ENCODE assay signal across 27 cellular contexts in the genomic region with DNA sequence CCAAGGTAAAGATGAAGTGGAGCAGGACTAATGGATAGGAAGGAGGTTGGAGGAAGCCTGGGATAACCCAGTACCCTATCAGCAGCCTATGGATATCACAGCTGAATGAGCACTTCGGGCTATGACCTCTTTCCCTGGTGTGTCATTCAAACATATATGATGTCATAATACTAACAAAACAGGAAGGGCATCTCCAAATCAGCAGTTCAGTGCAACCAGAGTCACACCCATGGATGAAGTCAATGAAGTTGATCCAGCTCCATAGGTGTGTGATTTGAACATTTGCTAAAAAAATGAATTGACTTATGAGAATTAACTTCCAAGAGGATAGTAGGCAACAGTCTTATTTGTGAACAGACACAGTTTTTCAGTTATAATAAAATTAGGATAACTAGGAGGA. TPM values are rescaled to one million over a fixed set of nuclear protein-coding genes. Genes with fewer than 3 reads are reported as not detected.
DNase-seq lines count a peak whose midpoint lies in the region; ATAC-seq, FAIRE-seq and TF ChIP-seq lines count a peak whose summit lies in the region.
"Had no signal": no experiment of that assay in that cellular context is flagged by ENCODE, and none has a peak within 500 bp of the region (broad histone marks: within the 10 kb centered on the region; RNA-seq: fewer than 3 reads in every experiment).

No MANE protein-coding gene starts in this region.

- H4K5ac ChIP-seq in IMR-90 (ENCODE audit: low read depth, low read length), result no peak overlapping the region

- H3K9me3 ChIP-seq in IMR-90 (ENCODE audit: control insufficient read depth, insufficient read depth, low read length) (no peaks in the 10 kb centered on the region), K562 (replicated peaks; ENCODE audit: control insufficient read depth, insufficient read depth, low read depth, low read length) (no peaks in the 10 kb centered on the region), prostate gland (no peaks in the 10 kb centered on the region)
- H3K9me3 ChIP-seq: body of pancreas, colonic mucosa, right atrium auricular region, vagina had no signal

- H3K27me3 ChIP-seq in IMR-90 (ENCODE audit: control insufficient read depth, insufficient read depth, low read length) (peaks cover 9% of the 10 kb centered on the region), K562 (ENCODE audit: control insufficient read depth in 2 of 2, insufficient read depth in 2 of 2, low read length in 2 of 2) (no peaks in the 10 kb centered on the region), prostate gland (replicated peaks; ENCODE audit: insufficient read depth) (no peaks in the 10 kb centered on the region)
- H3K27me3 ChIP-seq: body of pancreas, colonic mucosa, right atrium auricular region, vagina had no signal

- no peaks in the 10 kb centered on the region for H3K79me1 ChIP-seq in IMR-90 (ENCODE audit: low read depth in 1 of 2, low read length in 2 of 2)

- H2BK120ac ChIP-seq in IMR-90 (ENCODE audit: low read depth, low read length), result no peak overlapping the region

- H3K9ac ChIP-seq in IMR-90 (ENCODE audit: low read depth, low read length), result no peak overlapping the region
- H3K9ac ChIP-seq in K562 (ENCODE audit: insufficient read depth in 1 of 2, low read depth in 2 of 2, low read length in 2 of 2), result no peak overlapping the region

- WGBS in IMR-90 (ENCODE audit: extremely low coverage in 2 of 2, insufficient read length in 1 of 2), 2 experiments, result no CpG with 5 or more reads among the region's 1 CpG
- WGBS in K562 (ENCODE audit: insufficient coverage, low coverage, missing lambda C conversion rate), result 19% methylated on average over 1 of the region's 1 CpG
- 78% methylated on average over 1 of the region's 1 CpG for WGBS in prostate gland

- BruUV-seq in IMR-90 (replicated peaks; lab: Mats Ljungman, UMichigan) (no TSS peak), K562 (replicated peaks; lab: Mats Ljungman, UMichigan) (no TSS peak)

- no peak overlapping the region for H2AK9ac ChIP-seq in IMR-90 (replicated peaks; ENCODE audit: low read depth, low read length, poor library complexity)

- no peak overlapping the region for H2BK5ac ChIP-seq in IMR-90 (ENCODE audit: low read depth, low read length, poor library complexity, severe bottlenecking)

- H2BK15ac ChIP-seq in IMR-90 (ENCODE audit: low read depth, low read length), result no peak overlapping the region

- H3K27ac ChIP-seq in IMR-90 (ENCODE audit: insufficient read depth, low read length) (no peak overlapping the region), K562 (ENCODE audit: extremely low read depth, low read depth, low read length) (no peak overlapping the region), prostate gland (peak overlapping the region in 1 of 2 donors; percentile 94)
- H3K27ac ChIP-seq: colonic mucosa, right atrium auricular region had no signal

- no peak for TF ChIP-seq EP300 in K562 (IDR thresholded peaks at IDR 0.05; ENCODE audit: low read length)

- dilution Hi-C loops in IMR-90 (cut with HindIII; ENCODE audit: low sequenced_read_pairs, unreplicated experiment), result no loop called here

- H4K91ac ChIP-seq in IMR-90 (ENCODE audit: insufficient read depth, low read depth, low read length), result no peak overlapping the region

- no peak overlapping the region for H3K27ac Mint-ChIP-seq in memory B cell
- H3K27ac Mint-ChIP-seq: endodermal cell, T-cell had no signal

- no peak overlapping the region for H3K14ac ChIP-seq in IMR-90 (replicated peaks; ENCODE audit: low read depth, low read length)

- H3K4me1 ChIP-seq in IMR-90 (ENCODE audit: control insufficient read depth, insufficient read depth, low read length), result no peaks in the 10 kb centered on the region
- peaks cover 11 to 86% of the 10 kb centered on the region in 2 experiments for H3K4me1 ChIP-seq in K562 (replicated peaks in 1 of 2; ENCODE audit: control insufficient read depth in 2 of 2, insufficient read depth in 2 of 2, low read length in 2 of 2)
- H3K4me1 ChIP-seq in prostate gland (replicated peaks), result no peaks in the 10 kb centered on the region
- H3K4me1 ChIP-seq: right atrium auricular region, vagina had no signal

- H3K4me3 ChIP-seq in IMR-90 (ENCODE audit: insufficient read depth, low read depth, low read length), result no peak overlapping the region
- no peak overlapping the region for H3K4me3 ChIP-seq in K562
- H3K4me3 ChIP-seq in prostate gland, result no peak overlapping the region
- H3K4me3 ChIP-seq: body of pancreas, colonic mucosa, lung, right atrium auricular region, vagina had no signal

- H4K8ac ChIP-seq in IMR-90 (ENCODE audit: low read depth in 2 of 2, low read length in 2 of 2), result no peak overlapping the region

- H3K4me2 ChIP-seq in IMR-90 (ENCODE audit: low read depth, low read length), result no peak overlapping the region
- H3K4me2 ChIP-seq in K562 (ENCODE audit: insufficient read depth, low read length), result 0 out of 2 replicates have a peak overlapping the region, but pooled peaks have one; percentile 13

- in situ Hi-C loops in Caki2 (cut with HindIII; ENCODE audit: low pct_unique_long_range_greater_than_20kb, low sequenced_read_pairs), result no loop called here
- in situ Hi-C loops in IMR-90 (cut with MboI; ENCODE audit: low sequenced_read_pairs), result no loop called here
- in situ Hi-C loops in K562 (cut with MboI), result no loop called here

- POLR2A ChIA-PET in IMR-90 (lab: Charles Lee; ENCODE audit: unreplicated experiment) (no interaction called here), K562 (lab: Yijun Ruan, JAX) (interaction anchor here (0.6 to 9.0 kb wide), 5 partner anchors 8 to 264 kb away, joined by 3 to 104 read pairs (median 33); partner anchors contain the start of genes IL19 and YOD1)

- CTCF ChIA-PET in IMR-90 (lab: Yijun Ruan, JAX), result no interaction called here
- CTCF ChIA-PET in K562 (lab: Yijun Ruan, JAX; ENCODE audit: low intra/inter-chr PET ratio), result no interaction called here

- no peaks in the 10 kb centered on the region for H3K4me1 Mint-ChIP-seq in memory B cell
- H3K4me1 Mint-ChIP-seq: CD4-positive, alpha-beta memory T cell; T-cell had no signal

- H3K36me3 Mint-ChIP-seq in memory B cell, result no peaks in the 10 kb centered on the region
- H3K36me3 Mint-ChIP-seq: CD4-positive, alpha-beta memory T cell; T-cell had no signal

- ATAC-seq in IMR-90 (ENCODE audit: low read depth) (no peak), K562 (peak; percentile 12), memory B cell (ENCODE audit: low read depth) (peak; percentile 38)
- ATAC-seq: body of pancreas, Right ventricle myocardium inferior, T-cell had no signal

- no peak overlapping the region for H3K4me3 Mint-ChIP-seq in memory B cell
- H3K4me3 Mint-ChIP-seq: CD4-positive, alpha-beta memory T cell; endodermal cell; T-cell had no signal

- TF ChIP-seq POLR2A in IMR-90 (IDR thresholded peaks at IDR 0.05; ENCODE audit: low read depth, low read length) (no peak), K562 (conservative IDR thresholded peaks at IDR 0.05) (no peak), prostate gland (IDR thresholded peaks at IDR 0.05) (no peak)

- H3K27me3 Mint-ChIP-seq in memory B cell, result peaks cover 21% of the 10 kb centered on the region

- H3K18ac ChIP-seq in IMR-90 (ENCODE audit: low read depth, low read length), result no peak overlapping the region

- H2AFZ ChIP-seq in IMR-90 (replicated peaks; ENCODE audit: low read length, poor library complexity) (no peak overlapping the region), K562 (ENCODE audit: low read depth, low read length) (peak overlapping the region; percentile 5; the same call in 1 of the 2 replicates)

- peak; percentile 54 for DNase-seq in Caki2 (ENCODE audit: low read depth)
- DNase-seq in IMR-90, result no peak
- peak; percentile 53 to 64 (median 55) for DNase-seq in K562 (ENCODE audit: extremely low read depth in 1 of 4, low spot score in 3 of 4)
- no peak for DNase-seq in memory B cell (ENCODE audit: low spot score in 2 of 2)
- no peak for DNase-seq in activated CD4-positive, alpha-beta T cell treated with anti-CD3 and anti-CD28 coated beads for 48 hours
- DNase-seq in KG1 (lab: John Stamatoyannopoulos, UW), result no peak
- DNase-seq in prostate gland (ENCODE audit: low spot score), result no peak
- no peak for DNase-seq in AML-193 (lab: John Stamatoyannopoulos, UW)
- DNase-seq: activated CD8-positive, alpha-beta memory T cell treated with anti-CD3 and anti-CD28 coated beads, Interleukin-2, amount 50 U/mL, for 48 hours; activated effector memory CD4-positive, alpha-beta T cell treated with Interleukin-2 at 50 U/mL for 16 hours; body of pancreas; CD4-positive, alpha-beta memory T cell; colonic mucosa; endodermal cell; H7; NCI-H1417; NCI-H2107; NCI-H510A; nucleus accumbens; substantia nigra; T-cell had no signal

- H3K9me3 Mint-ChIP-seq in memory B cell, result no peaks in the 10 kb centered on the region
- H3K9me3 Mint-ChIP-seq: CD4-positive, alpha-beta memory T cell; endodermal cell; T-cell had no signal

- H3K36me3 ChIP-seq in IMR-90 (ENCODE audit: control insufficient read depth, insufficient read depth, low read length), result no peaks in the 10 kb centered on the region
- H3K36me3 ChIP-seq in K562 (ENCODE audit: control insufficient read depth, insufficient read depth, low read length), result no peaks in the 10 kb centered on the region
- H3K36me3 ChIP-seq in prostate gland, result no peaks in the 10 kb centered on the region
- H3K36me3 ChIP-seq: colonic mucosa, right atrium auricular region, vagina had no signal

- H3K79me2 ChIP-seq in K562 (ENCODE audit: control insufficient read depth, insufficient read depth, low read length), result no peaks in the 10 kb centered on the region; the same call in 2 of the 3 replicates

- intact Hi-C loops in IMR-90 (cut with micrococcal nuclease) (no loop called here), K562 (cut with micrococcal nuclease) (no loop called here), prostate gland (cut with DNase I) (no loop called here)

- H3K56ac ChIP-seq in IMR-90 (ENCODE audit: extremely low read depth, insufficient read depth, low read length), result no peak overlapping the region

- FAIRE-seq in K562 (lab: Jason Lieb, UNC), result no peak
- FAIRE-seq: islet of Langerhans had no signal

- no peak overlapping the region for H3K4ac ChIP-seq in IMR-90 (ENCODE audit: low read depth, low read length)

- no peak for TF ChIP-seq CTCF in IMR-90 (conservative IDR thresholded peaks at IDR 0.05; ENCODE audit: low read depth, low read length)
- no peak for TF ChIP-seq CTCF in K562 (IDR thresholded peaks at IDR 0.05 in 2 of 3, conservative IDR thresholded peaks at IDR 0.05 in 1 of 3; ENCODE audit: insufficient read depth in 2 of 3, low read depth in 1 of 3, low read length in 3 of 3)
- TF ChIP-seq CTCF in prostate gland (IDR thresholded peaks at IDR 0.05), result no peak

- 0 out of 2 replicates have a peak overlapping the region, but pooled peaks have one; percentile 9 for H2AK5ac ChIP-seq in IMR-90 (ENCODE audit: low read depth, low read length)

- H4K20me1 ChIP-seq in IMR-90 (ENCODE audit: insufficient read depth, low read length) (no peaks in the 10 kb centered on the region), K562 (replicated peaks; ENCODE audit: control insufficient read depth, insufficient read depth, low read length) (no peaks in the 10 kb centered on the region)

- TF ChIP-seq RAD21 in IMR-90 (IDR thresholded peaks at IDR 0.05; ENCODE audit: low read length), result no peak
- TF ChIP-seq RAD21 in K562 (CRISPR knock-in tag; conservative IDR thresholded peaks at IDR 0.05 in 1 of 2, IDR thresholded peaks at IDR 0.05 in 1 of 2), result no peak

- no peak overlapping the region for H3K23ac ChIP-seq in IMR-90 (ENCODE audit: low read depth, low read length)

- H3K9me1 ChIP-seq in IMR-90 (ENCODE audit: insufficient read depth, low read length) (peaks cover 3% of the 10 kb centered on the region; the same call in 1 of the 2 replicates), K562 (ENCODE audit: control insufficient read depth, insufficient read depth, low read length) (no peaks in the 10 kb centered on the region)

- H2BK20ac ChIP-seq in IMR-90 (ENCODE audit: low read depth, low read length), result no peak overlapping the region

RNA-seq across cellular contexts. Expression of gene C1orf116, which starts 1.7 kb away (rescaled TPM):
- 1.7 TPM in 2 replicates for total RNA-seq in Caki2 (2014; rRNA removed; shearing (Covaris generic); ENCODE audit: low replicate concordance)
- under 0.01 TPM in 1 of 2 replicates, not detected in the other for total RNA-seq in IMR-90 (2012; rRNA removed)
- 0.03 TPM in 1 of 2 replicates, not detected in the other for polyA plus RNA-seq in IMR-90 (2012; rRNA removed)
- polyA plus RNA-seq in IMR-90 (2012; cell fraction: cytosol; rRNA removed), result 0.01 TPM in 1 of 2 replicates, not detected in the other
- polyA plus RNA-seq in IMR-90 (2012; cell fraction: nucleus; rRNA removed; ENCODE audit: low replicate concordance), result 0.01 and 0.03 TPM in 2 replicates
- total RNA-seq in K562 (2011; cell fraction: chromatin; rRNA removed; ENCODE audit: low replicate concordance), result 2.8 and 4.0 TPM in 2 replicates
- total RNA-seq in K562 (2011; cell fraction: nucleolus; rRNA removed), result 2.5 and 3.0 TPM in 2 replicates
- total RNA-seq in K562 (2011; cell fraction: nucleoplasm; rRNA removed), result 3.1 and 3.4 TPM in 2 replicates
- total RNA-seq in K562 (2014; rRNA removed), result 1.8 TPM in 2 replicates
- total RNA-seq in K562 (2014; rRNA removed; fragmentation: Illumina TruSeq; extraction: Trizol), result 0.80 and 0.95 TPM in 2 replicates
- 0.80 and 0.87 TPM in 2 replicates for total RNA-seq in K562 (2015; rRNA removed; fragmentation: Illumina TruSeq; extraction: Trizol)
- 2.6 and 2.7 TPM in 2 replicates for total RNA-seq in K562 (2021)
- polyA plus RNA-seq in K562 (2011; rRNA removed), result 1.2 and 2.6 TPM in 2 replicates
- polyA plus RNA-seq in K562 (2011; cell fraction: cytosol; rRNA removed), result 0.81 and 1.4 TPM in 2 replicates
- polyA plus RNA-seq in K562 (2011; cell fraction: nucleus; rRNA removed), result 2.3 and 5.0 TPM in 2 replicates
- polyA plus RNA-seq in K562 (2012), result 2.2 and 2.8 TPM in 2 replicates
- polyA plus RNA-seq in K562 (2014; fragmentation: Illumina TruSeq; extraction: Trizol), result 3.0 and 3.1 TPM in 2 replicates
- under 1 TPM; 0.62 to 0.69 TPM for polyA plus RNA-seq in K562 (2014; fragmentation: Nextera tagmentation; extraction: Ambion mirVana)
- polyA plus RNA-seq in K562 (2014; rRNA removed), result 0.62 and 0.95 TPM in 2 replicates
- polyA minus RNA-seq in K562 (2011; rRNA and poly(A)+ RNA removed), result 2.6 TPM in 2 replicates
- 2.4 and 2.5 TPM in 2 replicates for polyA minus RNA-seq in K562 (2011; cell fraction: cytosol; rRNA and poly(A)+ RNA removed)
- polyA minus RNA-seq in K562 (2011; cell fraction: nucleus; rRNA and poly(A)+ RNA removed), result 4.4 and 5.2 TPM in 2 replicates
- 100 to 1,000 TPM in 1 of 2 donors, 10 to 100 TPM in 1; 36.5 to 107 TPM for total RNA-seq in prostate gland
- polyA plus RNA-seq: CD4-positive, alpha-beta memory T cell had no signal

RNA-seq across cellular contexts. Expression of gene YOD1, which starts 16.8 kb away (rescaled TPM):
- total RNA-seq in Caki2 (2014; rRNA removed; shearing (Covaris generic); ENCODE audit: low replicate concordance), result 2.3 and 2.9 TPM in 2 replicates
- 5.4 and 10.3 TPM in 2 replicates for total RNA-seq in IMR-90 (2012; rRNA removed)
- 1.6 and 1.8 TPM in 2 replicates for polyA plus RNA-seq in IMR-90 (2012; rRNA removed)
- polyA plus RNA-seq in IMR-90 (2012; cell fraction: cytosol; rRNA removed), result 0.17 and 0.26 TPM in 2 replicates
- 0.81 and 3.8 TPM in 2 replicates for polyA plus RNA-seq in IMR-90 (2012; cell fraction: nucleus; rRNA removed; ENCODE audit: low replicate concordance)
- total RNA-seq in K562 (2011; cell fraction: chromatin; rRNA removed; ENCODE audit: low replicate concordance), result 25.7 and 74.5 TPM in 2 replicates
- total RNA-seq in K562 (2011; cell fraction: nucleolus; rRNA removed), result 20.0 and 23.4 TPM in 2 replicates
- total RNA-seq in K562 (2011; cell fraction: nucleoplasm; rRNA removed), result 50.4 and 82.5 TPM in 2 replicates
- 47.5 and 49.8 TPM in 2 replicates for total RNA-seq in K562 (2014; rRNA removed)
- total RNA-seq in K562 (2014; rRNA removed; fragmentation: Illumina TruSeq; extraction: Trizol), result 78.1 and 91.0 TPM in 2 replicates
- 51.8 and 56.0 TPM in 2 replicates for total RNA-seq in K562 (2015; rRNA removed; fragmentation: Illumina TruSeq; extraction: Trizol)
- total RNA-seq in K562 (2021), result 61.6 and 61.7 TPM in 2 replicates
- 38.8 and 46.9 TPM in 2 replicates for polyA plus RNA-seq in K562 (2011; rRNA removed)
- 9.4 and 20.3 TPM in 2 replicates for polyA plus RNA-seq in K562 (2011; cell fraction: cytosol; rRNA removed)
- polyA plus RNA-seq in K562 (2011; cell fraction: nucleus; rRNA removed), result 23.5 and 35.3 TPM in 2 replicates
- 19.8 and 21.4 TPM in 2 replicates for polyA plus RNA-seq in K562 (2012)
- polyA plus RNA-seq in K562 (2014; fragmentation: Illumina TruSeq; extraction: Trizol), result 43.9 and 46.5 TPM in 2 replicates
- 10 to 100 TPM; 18.2 to 24.0 TPM for polyA plus RNA-seq in K562 (2014; fragmentation: Nextera tagmentation; extraction: Ambion mirVana)
- polyA plus RNA-seq in K562 (2014; rRNA removed), result 27.9 and 28.7 TPM in 2 replicates
- polyA minus RNA-seq in K562 (2011; rRNA and poly(A)+ RNA removed), result 61.7 and 76.1 TPM in 2 replicates
- polyA minus RNA-seq in K562 (2011; cell fraction: cytosol; rRNA and poly(A)+ RNA removed), result 33.8 and 43.8 TPM in 2 replicates
- 50.4 and 102 TPM in 2 replicates for polyA minus RNA-seq in K562 (2011; cell fraction: nucleus; rRNA and poly(A)+ RNA removed)
- total RNA-seq in prostate gland, result 10 to 100 TPM in 1 of 2 donors, 1 to 10 TPM in 1; 6.2 to 10.8 TPM

RNA-seq across cellular contexts. Expression of gene PFKFB2, which starts 18.9 kb away (rescaled TPM):
- total RNA-seq in Caki2 (2014; rRNA removed; shearing (Covaris generic); ENCODE audit: low replicate concordance), result 1.7 and 4.0 TPM in 2 replicates
- total RNA-seq in IMR-90 (2012; rRNA removed) (1.3 and 1.7 TPM in 2 replicates), K562 (2014; rRNA removed) (10.5 and 12.3 TPM in 2 replicates), K562 (2014; rRNA removed; fragmentation: Illumina TruSeq; extraction: Trizol) (21.9 and 26.2 TPM in 2 replicates), K562 (2015; rRNA removed; fragmentation: Illumina TruSeq; extraction: Trizol) (17.3 and 17.8 TPM in 2 replicates), K562 (2021) (20.4 and 22.9 TPM in 2 replicates), prostate gland (1 to 10 TPM; 5.6 to 6.1 TPM)
- polyA plus RNA-seq in IMR-90 (2012; rRNA removed) (0.53 and 0.62 TPM in 2 replicates), K562 (2011; rRNA removed) (24.1 and 26.0 TPM in 2 replicates), K562 (2014; fragmentation: Illumina TruSeq; extraction: Trizol) (13.5 and 16.4 TPM in 2 replicates), K562 (2014; fragmentation: Nextera tagmentation; extraction: Ambion mirVana) (1 to 10 TPM; 6.9 to 7.6 TPM), K562 (2014; rRNA removed) (11.7 and 11.9 TPM in 2 replicates)
- polyA plus RNA-seq in IMR-90 (2012; cell fraction: cytosol; rRNA removed), result 0.14 TPM in 2 replicates
- 0.27 and 1.4 TPM in 2 replicates for polyA plus RNA-seq in IMR-90 (2012; cell fraction: nucleus; rRNA removed; ENCODE audit: low replicate concordance)
- 29.4 and 45.8 TPM in 2 replicates for total RNA-seq in K562 (2011; cell fraction: chromatin; rRNA removed; ENCODE audit: low replicate concordance)
- 18.0 and 21.1 TPM in 2 replicates for total RNA-seq in K562 (2011; cell fraction: nucleolus; rRNA removed)
- 29.2 and 44.5 TPM in 2 replicates for total RNA-seq in K562 (2011; cell fraction: nucleoplasm; rRNA removed)
- polyA plus RNA-seq in K562 (2011; cell fraction: cytosol; rRNA removed), result 7.4 and 16.5 TPM in 2 replicates
- 45.3 and 52.2 TPM in 2 replicates for polyA plus RNA-seq in K562 (2011; cell fraction: nucleus; rRNA removed)
- 11.2 and 14.1 TPM in 2 replicates for polyA plus RNA-seq in K562 (2012)
- polyA minus RNA-seq in K562 (2011; rRNA and poly(A)+ RNA removed), result 44.6 and 45.6 TPM in 2 replicates
- 11.7 and 14.3 TPM in 2 replicates for polyA minus RNA-seq in K562 (2011; cell fraction: cytosol; rRNA and poly(A)+ RNA removed)
- 18.3 and 29.3 TPM in 2 replicates for polyA minus RNA-seq in K562 (2011; cell fraction: nucleus; rRNA and poly(A)+ RNA removed)

RNA-seq across cellular contexts. Expression of gene C4BPB, which starts 54.5 kb away (rescaled TPM):
- not detected in 2 replicates for total RNA-seq in Caki2 (2014; rRNA removed; shearing (Covaris generic); ENCODE audit: low replicate concordance)
- total RNA-seq in IMR-90 (2012; rRNA removed), result not detected in 2 replicates
- polyA plus RNA-seq in IMR-90 (2012; rRNA removed), result not detected in 2 replicates
- polyA plus RNA-seq in IMR-90 (2012; cell fraction: cytosol; rRNA removed), result not detected in 2 replicates
- polyA plus RNA-seq in IMR-90 (2012; cell fraction: nucleus; rRNA removed; ENCODE audit: low replicate concordance), result not detected in 2 replicates
- not detected in 2 replicates for total RNA-seq in K562 (2011; cell fraction: chromatin; rRNA removed; ENCODE audit: low replicate concordance)
- not detected in 2 replicates for total RNA-seq in K562 (2011; cell fraction: nucleolus; rRNA removed)
- total RNA-seq in K562 (2011; cell fraction: nucleoplasm; rRNA removed), result not detected in 2 replicates
- total RNA-seq in K562 (2014; rRNA removed), result not detected in 2 replicates
- total RNA-seq in K562 (2014; rRNA removed; fragmentation: Illumina TruSeq; extraction: Trizol), result not detected in 2 replicates
- not detected in 2 replicates for total RNA-seq in K562 (2015; rRNA removed; fragmentation: Illumina TruSeq; extraction: Trizol)
- total RNA-seq in K562 (2021), result not detected in 2 replicates
- polyA plus RNA-seq in K562 (2011; rRNA removed), result not detected in 2 replicates
- 0.03 TPM in 1 of 2 replicates, not detected in the other for polyA plus RNA-seq in K562 (2011; cell fraction: cytosol; rRNA removed)
- not detected in 2 replicates for polyA plus RNA-seq in K562 (2011; cell fraction: nucleus; rRNA removed)
- polyA plus RNA-seq in K562 (2012), result not detected in 2 replicates
- polyA plus RNA-seq in K562 (2014; fragmentation: Illumina TruSeq; extraction: Trizol), result not detected in 2 replicates
- not detected for polyA plus RNA-seq in K562 (2014; fragmentation: Nextera tagmentation; extraction: Ambion mirVana)
- polyA plus RNA-seq in K562 (2014; rRNA removed), result not detected in 2 replicates
- 0.12 TPM in 1 of 2 replicates, not detected in the other for polyA minus RNA-seq in K562 (2011; rRNA and poly(A)+ RNA removed)
- polyA minus RNA-seq in K562 (2011; cell fraction: cytosol; rRNA and poly(A)+ RNA removed), result 2.3 and 3.0 TPM in 2 replicates
- 0.22 and 0.54 TPM in 2 replicates for polyA minus RNA-seq in K562 (2011; cell fraction: nucleus; rRNA and poly(A)+ RNA removed)
- under 1 TPM in 1 of 2 donors, not detected in 1; 0.23 TPM for total RNA-seq in prostate gland
- total RNA-seq: endodermal cell, H7, myocyte, right atrium auricular region, Right ventricle myocardium inferior, vagina had no signal

Comparison
In these comparisons a context has a peak if more than half of its experiments do, and no peak if none do; other contexts are left out.
1. DNase-seq: peak in Caki2 (single experiment) and K562 (4 of 4); none in IMR-90 (single experiment), memory B cell (0 of 2), activated CD4-positive, alpha-beta T cell treated with anti-CD3 and anti-CD28 coated beads for 48 hours (single experiment), KG1 (single experiment), prostate gland (single experiment) and AML-193 (0 of 2).
2. RNA of gene C1orf116, which starts 1.7 kb away (total RNA-seq): 36.5 to 107 TPM in prostate gland; 0.80 to 4.0 TPM in K562, 1.7 TPM in Caki2 and under 0.01 TPM in IMR-90; every median in the first group is over 4 times any median in the second.